In the genomic region with DNA sequence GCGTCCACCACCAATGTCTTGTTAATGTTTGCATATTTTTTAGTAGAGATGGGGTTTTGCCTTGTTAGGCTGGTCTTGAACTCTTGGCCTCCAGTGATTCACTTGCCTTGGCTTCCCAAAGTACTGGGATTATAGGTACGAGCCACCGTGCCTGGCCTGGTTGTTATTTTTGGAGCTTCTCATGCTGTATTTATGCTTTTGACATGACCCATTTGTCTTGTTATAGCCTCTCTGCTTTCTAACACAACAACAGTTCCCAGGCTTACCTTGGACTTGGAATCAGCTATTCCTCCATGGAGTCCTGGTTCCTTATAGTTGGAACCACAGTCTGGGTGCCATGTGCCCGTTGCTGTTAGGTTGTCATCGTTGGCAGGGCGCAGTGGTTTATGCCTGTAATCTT, we compare ENCODE assay signal across 12 cellular contexts. TPM values are rescaled to one million over a fixed set of nuclear protein-coding genes. Genes with fewer than 3 reads are reported as not detected.
DNase-seq lines count a peak whose midpoint lies in the region; ATAC-seq and TF ChIP-seq lines count a peak whose summit lies in the region.
"Had no signal": no experiment of that assay in that cellular context is flagged by ENCODE, and none has a peak within 500 bp of the region (broad histone marks: within the 10 kb centered on the region; RNA-seq: fewer than 3 reads in every experiment).

No MANE protein-coding gene starts in this region.

- H3K9me3 Mint-ChIP-seq in natural killer cell: no peaks in the 10 kb centered on the region
- no peaks in the 10 kb centered on the region for H3K9me3 Mint-ChIP-seq in natural killer cell treated with Interleukin-12 subunit alpha and Interleukin-12 subunit beta and Interleukin-15 and Interleukin-18, amount 100 ng/mL, for 72 hours

- peak overlapping the region; percentile 6 to 73 for H3K27ac Mint-ChIP-seq in natural killer cell
- no peak overlapping the region for H3K27ac Mint-ChIP-seq in natural killer cell treated with Interleukin-12 subunit alpha and Interleukin-12 subunit beta and Interleukin-15 and Interleukin-18, amount 100 ng/mL, for 72 hours

- ATAC-seq in natural killer cell: no peak
- ATAC-seq in natural killer cell treated with Interleukin-12 subunit alpha and Interleukin-12 subunit beta and Interleukin-15 and Interleukin-18, amount 100 ng/mL, for 72 hours: no peak
- ATAC-seq: A549 had no signal

- H3K9ac ChIP-seq in muscle layer of colon (ENCODE audit: low read length): no peak overlapping the region

- intact Hi-C loops in natural killer cell (cut with micrococcal nuclease): no loop called here

- DNase-seq in natural killer cell (no peak), MG63 (peak; percentile 6), caudate nucleus (lab: John Stamatoyannopoulos, UW) (no peak), T-helper 9 cell (no peak), RPMI8226 (no peak)
- DNase-seq in natural killer cell treated with Interleukin-12 subunit alpha and Interleukin-12 subunit beta and Interleukin-15 and Interleukin-18, amount 100 ng/mL, for 72 hours (ENCODE audit: low spot score): no peak
- DNase-seq: BE2C, DMS53, GF-D8 had no signal

- H3K27ac ChIP-seq in muscle layer of colon (ENCODE audit: low read depth, low read length) (peak overlapping the region; percentile 31), caudate nucleus (ENCODE audit: low read depth, low read length) (no peak overlapping the region)
- H3K27ac ChIP-seq: A549, C4-2B had no signal

- H3K9me3 ChIP-seq in MG63 (no peaks in the 10 kb centered on the region), muscle layer of colon (ENCODE audit: low read length) (no peaks in the 10 kb centered on the region)
- H3K9me3 ChIP-seq: BE2C had no signal

- H3K36me3 ChIP-seq in MG63: peaks cover 31% of the 10 kb centered on the region
- peaks cover 46% of the 10 kb centered on the region for H3K36me3 ChIP-seq in muscle layer of colon (ENCODE audit: insufficient read depth, low read length)

- H3K27me3 ChIP-seq in MG63 (no peaks in the 10 kb centered on the region), muscle layer of colon (ENCODE audit: control insufficient read depth in 1 of 2, insufficient read depth in 2 of 2, low read length in 2 of 2) (no peaks in the 10 kb centered on the region)
- H3K27me3 ChIP-seq: BE2C had no signal

- H3K4me3 ChIP-seq in MG63 (no peak overlapping the region), muscle layer of colon (ENCODE audit: low read depth in 1 of 2, low read length in 2 of 2) (no peak overlapping the region)
- H3K4me3 ChIP-seq: A549 had no signal

- H3K36me3 Mint-ChIP-seq in natural killer cell: peaks cover 26% of the 10 kb centered on the region
- peaks cover 35% of the 10 kb centered on the region for H3K36me3 Mint-ChIP-seq in natural killer cell treated with Interleukin-12 subunit alpha and Interleukin-12 subunit beta and Interleukin-15 and Interleukin-18, amount 100 ng/mL, for 72 hours

- H3K4me3 Mint-ChIP-seq in natural killer cell: no peak overlapping the region
- H3K4me3 Mint-ChIP-seq in natural killer cell treated with Interleukin-12 subunit alpha and Interleukin-12 subunit beta and Interleukin-15 and Interleukin-18, amount 100 ng/mL, for 72 hours: no peak overlapping the region

- peaks cover under 1 to 13% of the 10 kb centered on the region in 2 donors for H3K4me1 Mint-ChIP-seq in natural killer cell
- peaks cover 0 to 9% of the 10 kb centered on the region in 2 donors for H3K4me1 Mint-ChIP-seq in natural killer cell treated with Interleukin-12 subunit alpha and Interleukin-12 subunit beta and Interleukin-15 and Interleukin-18, amount 100 ng/mL, for 72 hours (ENCODE audit: low read depth in 2 of 2)

- no peaks in the 10 kb centered on the region for H3K27me3 Mint-ChIP-seq in natural killer cell (ENCODE audit: low read depth in 2 of 2)
- H3K27me3 Mint-ChIP-seq in natural killer cell treated with Interleukin-12 subunit alpha and Interleukin-12 subunit beta and Interleukin-15 and Interleukin-18, amount 100 ng/mL, for 72 hours: no peaks in the 10 kb centered on the region

- H3K4me1 ChIP-seq in muscle layer of colon (ENCODE audit: insufficient read depth, low read length): no peaks in the 10 kb centered on the region
- H3K4me1 ChIP-seq: BE2C had no signal

- no peak for TF ChIP-seq CTCF in natural killer cell (IDR thresholded peaks at IDR 0.05)

RNA-seq across cellular contexts. Expression of a gene that starts 29.7 kb away (rescaled TPM):
- 100 to 1,000 TPM; 111 to 118 (median 113) TPM for total RNA-seq in natural killer cell
- 10 to 100 TPM; 71.6 to 74.1 TPM for total RNA-seq in natural killer cell treated with Interleukin-12 subunit alpha and Interleukin-12 subunit beta and Interleukin-15 and Interleukin-18, amount 100 ng/mL, for 72 hours
- 50.9 and 68.0 TPM in 2 replicates for total RNA-seq in MG63 (2014; rRNA removed; shearing (Covaris generic); ENCODE audit: low replicate concordance)

RNA-seq across cellular contexts. Expression of a gene that starts 33.6 kb away (rescaled TPM):
- total RNA-seq in natural killer cell: 1 to 10 TPM; 2.5 to 4.8 (median 3.1) TPM
- total RNA-seq in natural killer cell treated with Interleukin-12 subunit alpha and Interleukin-12 subunit beta and Interleukin-15 and Interleukin-18, amount 100 ng/mL, for 72 hours: 1 to 10 TPM; 2.7 to 3.8 TPM
- total RNA-seq in MG63 (2014; rRNA removed; shearing (Covaris generic); ENCODE audit: low replicate concordance): 1.6 and 4.5 TPM in 2 replicates

RNA-seq across cellular contexts. Expression of a gene that starts 33.8 kb away (rescaled TPM):
- 10 to 100 TPM; 20.8 to 24.0 (median 21.7) TPM for total RNA-seq in natural killer cell
- total RNA-seq in natural killer cell treated with Interleukin-12 subunit alpha and Interleukin-12 subunit beta and Interleukin-15 and Interleukin-18, amount 100 ng/mL, for 72 hours: 10 to 100 TPM; 20.0 to 23.5 TPM
- 63.1 and 68.3 TPM in 2 replicates for total RNA-seq in MG63 (2014; rRNA removed; shearing (Covaris generic); ENCODE audit: low replicate concordance)

Comparison
In these comparisons a context has a peak if more than half of its experiments do, and no peak if none do; other contexts are left out.
1. H3K27ac Mint-ChIP-seq: peak in natural killer cell (2 of 2); none in natural killer cell treated with Interleukin-12 subunit alpha and Interleukin-12 subunit beta and Interleukin-15 and Interleukin-18, amount 100 ng/mL, for 72 hours (0 of 2).